19 cellular contexts compared by ENCODE assay signal in genomic region chr16:10309271-10309932, GRCh38.
"Had no signal": no experiment of that assay in that cellular context is flagged by ENCODE, and none has a peak within 500 bp of the region (broad histone marks: within the 10 kb centered on the region; RNA-seq: fewer than 3 reads in every experiment).

No MANE protein-coding gene starts in this region.

- H3K9me3 ChIP-seq: ascending aorta, esophagus muscularis mucosa, right lobe of liver, transverse colon, vagina had no signal

- H3K4me3 Mint-ChIP-seq: activated CD4-positive, alpha-beta T cell treated with anti-CD3 and anti-CD28 coated beads, Interleukin-2, amount 10 ng/mL, durations not matched to agents 24 days and 14 days; activated CD8-positive, alpha-beta T cell treated with anti-CD3 and anti-CD28 coated beads for 36 hours; activated naive CD4-positive, alpha-beta T cell treated with anti-CD3 and anti-CD28 coated beads, Interleukin-2, amount 50 U/mL, for 24 hours; activated T-cell treated with anti-CD3 and anti-CD28 coated beads, Interleukin-2, amount 50 U/mL, for 4 hours; natural killer cell treated with Interleukin-12 subunit alpha and Interleukin-12 subunit beta and Interleukin-15 and Interleukin-18, amount 100 ng/mL, for 72 hours had no signal

- H3K27me3 ChIP-seq: ascending aorta, right lobe of liver, transverse colon, vagina had no signal

- H3K79me2 ChIP-seq: parathyroid adenoma had no signal

- ATAC-seq: activated CD8-positive, alpha-beta T cell treated with anti-CD3 and anti-CD28 coated beads for 36 hours; activated T-cell treated with anti-CD3 and anti-CD28 coated beads, Interleukin-2, amount 50 U/mL, for 4 hours; right lobe of liver had no signal

- H3K4me3 ChIP-seq: ascending aorta, esophagus muscularis mucosa, right lobe of liver, transverse colon, vagina had no signal

- DNase-seq: activated CD4-positive, alpha-beta T cell treated with anti-CD3 and anti-CD28 coated beads, Interleukin-2, amount 10 ng/mL, durations not matched to agents 24 days and 14 days; activated CD4-positive, CD25-positive, alpha-beta regulatory T cell; activated CD8-positive, alpha-beta T cell treated with anti-CD3 and anti-CD28 coated beads for 36 hours; activated effector memory CD4-positive, alpha-beta T cell treated with Interleukin-2 at 50 U/mL for 16 hours; activated T-cell treated with anti-CD3 and anti-CD28 coated beads, Interleukin-2, amount 50 U/mL, for 4 hours; cerebellar nuclear complex; effector CD4-positive, alpha-beta T cell; right lobe of liver; small intestine; stimulated activated CD4-positive, alpha-beta T cell treated with anti-CD3 and anti-CD28 coated beads, Interleukin-4, amount 100 ng/mL, for 4 hours; stimulated activated naive CD4-positive, alpha-beta T cell; T-helper 9 cell; transverse colon had no signal

- H3K36me3 ChIP-seq: ascending aorta, esophagus muscularis mucosa, right lobe of liver, transverse colon, vagina had no signal

- H3K9ac ChIP-seq: parathyroid adenoma had no signal

- H3K4me1 Mint-ChIP-seq: activated naive CD4-positive, alpha-beta T cell treated with anti-CD3 and anti-CD28 coated beads, Interleukin-2, amount 50 U/mL, for 24 hours had no signal

- H3K27ac ChIP-seq: ascending aorta, esophagus muscularis mucosa, parathyroid adenoma, right lobe of liver, transverse colon, vagina had no signal

- H3K27me3 Mint-ChIP-seq: activated CD4-positive, alpha-beta T cell treated with anti-CD3 and anti-CD28 coated beads, Interleukin-2, amount 10 ng/mL, durations not matched to agents 24 days and 14 days; activated CD8-positive, alpha-beta T cell treated with anti-CD3 and anti-CD28 coated beads for 36 hours; activated naive CD4-positive, alpha-beta T cell treated with anti-CD3 and anti-CD28 coated beads, Interleukin-2, amount 50 U/mL, for 24 hours had no signal

- H3K4me1 ChIP-seq: ascending aorta, esophagus muscularis mucosa, parathyroid adenoma, transverse colon, vagina had no signal

- H3K36me3 Mint-ChIP-seq: activated naive CD4-positive, alpha-beta T cell treated with anti-CD3 and anti-CD28 coated beads, Interleukin-2, amount 50 U/mL, for 24 hours; natural killer cell treated with Interleukin-12 subunit alpha and Interleukin-12 subunit beta and Interleukin-15 and Interleukin-18, amount 100 ng/mL, for 72 hours had no signal

- H2AFZ ChIP-seq: parathyroid adenoma had no signal

- H3K9me3 Mint-ChIP-seq: activated CD4-positive, alpha-beta T cell treated with anti-CD3 and anti-CD28 coated beads, Interleukin-2, amount 10 ng/mL, durations not matched to agents 24 days and 14 days; activated CD8-positive, alpha-beta T cell treated with anti-CD3 and anti-CD28 coated beads for 36 hours; activated naive CD4-positive, alpha-beta T cell treated with anti-CD3 and anti-CD28 coated beads, Interleukin-2, amount 50 U/mL, for 24 hours; activated T-cell treated with anti-CD3 and anti-CD28 coated beads, Interleukin-2, amount 50 U/mL, for 4 hours; natural killer cell treated with Interleukin-12 subunit alpha and Interleukin-12 subunit beta and Interleukin-15 and Interleukin-18, amount 100 ng/mL, for 72 hours had no signal

- H3K27ac Mint-ChIP-seq: activated CD4-positive, alpha-beta T cell treated with anti-CD3 and anti-CD28 coated beads, Interleukin-2, amount 10 ng/mL, durations not matched to agents 24 days and 14 days; activated CD8-positive, alpha-beta T cell treated with anti-CD3 and anti-CD28 coated beads for 36 hours; activated naive CD4-positive, alpha-beta T cell treated with anti-CD3 and anti-CD28 coated beads, Interleukin-2, amount 50 U/mL, for 24 hours had no signal
